In the genomic region with DNA sequence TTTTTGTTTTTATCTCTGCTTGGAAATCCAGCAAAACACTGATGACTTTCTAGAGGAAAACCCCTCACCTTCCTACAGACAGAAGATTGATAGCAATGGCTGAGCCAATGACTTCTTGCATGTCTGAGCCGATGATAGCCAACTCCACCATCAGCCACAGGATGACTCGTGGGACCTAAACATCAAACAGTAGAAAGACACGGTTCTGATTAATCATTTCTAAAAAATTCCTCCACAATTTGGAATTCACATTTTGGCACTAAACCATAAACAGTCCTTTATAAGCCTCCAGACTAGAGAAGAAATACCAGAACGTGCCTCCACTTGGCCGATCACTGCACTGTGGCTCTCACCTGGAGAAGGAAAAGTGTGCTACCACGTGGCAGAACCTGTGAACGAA, we compare ENCODE assay signal across 20 cellular contexts. TPM values are rescaled to one million over a fixed set of nuclear protein-coding genes. Genes with fewer than 3 reads are reported as not detected.
DNase-seq lines count a peak whose midpoint lies in the region; TF ChIP-seq lines count a peak whose summit lies in the region.
"Had no signal": no experiment of that assay in that cellular context is flagged by ENCODE, and none has a peak within 500 bp of the region (broad histone marks: within the 10 kb centered on the region; RNA-seq: fewer than 3 reads in every experiment).

No MANE protein-coding gene starts in this region.

- no peak overlapping the region for H3K4me2 ChIP-seq in mammary epithelial cell (ENCODE audit: insufficient read depth, low read depth, low read length)
- H3K4me2 ChIP-seq: BLaER1 had no signal

- no peak for TF ChIP-seq CTCF in mammary epithelial cell (conservative IDR thresholded peaks at IDR 0.05 in 1 of 2, IDR thresholded peaks at IDR 0.05 in 1 of 2; ENCODE audit: extremely low read depth in 1 of 2, insufficient read depth in 1 of 2, low read depth in 1 of 2, low read length in 2 of 2)
- TF ChIP-seq CTCF in MCF 10A (IDR thresholded peaks at IDR 0.05; ENCODE audit: unreplicated experiment): no peak
- no peak for TF ChIP-seq CTCF in astrocyte of the cerebellum (IDR thresholded peaks at IDR 0.05; ENCODE audit: low read depth, low read length, missing control alignments)
- no peak for TF ChIP-seq CTCF in GM10266 (IDR thresholded peaks at IDR 0.05; ENCODE audit: control insufficient read depth, insufficient read depth, low read depth, missing control alignments)

- H3K4me1 Mint-ChIP-seq in MCF 10A (ENCODE audit: insufficient read depth, unreplicated experiment): no peaks in the 10 kb centered on the region
- H3K4me1 Mint-ChIP-seq in stimulated activated naive CD8-positive, alpha-beta T cell treated with anti-CD3 and anti-CD28 coated beads, Interleukin-15, Interleukin-2, amounts not matched to agents 100 ng/mL and 50 ng/mL, for 24 hours (ENCODE audit: low read depth): peaks cover 18% of the 10 kb centered on the region
- H3K4me1 Mint-ChIP-seq: central memory CD8-positive, alpha-beta T cell had no signal

- BruUV-seq in mammary epithelial cell (replicated peaks; lab: Mats Ljungman, UMichigan): no TSS peak
- BruUV-seq in MCF 10A (replicated peaks; lab: Mats Ljungman, UMichigan): no TSS peak

- no peaks in the 10 kb centered on the region for H3K27me3 ChIP-seq in mammary epithelial cell (ENCODE audit: insufficient read depth, low read length)
- H3K27me3 ChIP-seq: BLaER1 had no signal

- in situ Hi-C loops in mammary epithelial cell (cut with MboI; ENCODE audit: low sequenced_read_pairs in 2 of 2): no loop called here
- in situ Hi-C loops in astrocyte of the cerebellum (cut with HindIII; ENCODE audit: low sequenced_read_pairs): no loop called here

- CTCF ChIA-PET in mammary epithelial cell (lab: Charles Lee; ENCODE audit: low non-redundant PET) (no interaction called here), MCF 10A (lab: Yijun Ruan, JAX) (no interaction called here)

- H3K4me3 ChIP-seq in mammary epithelial cell (replicated peaks in 1 of 3; ENCODE audit: insufficient read depth in 1 of 3, low read depth in 2 of 3, low read length in 3 of 3) (no peak overlapping the region), astrocyte of the cerebellum (ENCODE audit: low read depth, low read length) (no peak overlapping the region)
- H3K4me3 ChIP-seq: BLaER1 had no signal

- no peaks in the 10 kb centered on the region for H3K9me3 ChIP-seq in mammary epithelial cell (replicated peaks; ENCODE audit: insufficient read depth, low read length)
- H3K9me3 ChIP-seq: BLaER1 had no signal

- no peak overlapping the region for H3K9ac ChIP-seq in mammary epithelial cell (ENCODE audit: insufficient read depth, low read length)
- H3K9ac ChIP-seq: BLaER1 had no signal

- DNase-seq in mammary epithelial cell: peak; percentile 76
- DNase-seq in MCF 10A (ENCODE audit: unreplicated experiment): no peak
- peak; percentile 58 for DNase-seq in HS-5 (ENCODE audit: low read depth)
- DNase-seq in astrocyte of the cerebellum (ENCODE audit: low read depth): peak; percentile 16
- DNase-seq in NCI-H146 treated with DMSO at 0.1 percent for 48 hours (lab: John Stamatoyannopoulos, UW; ENCODE audit: unreplicated experiment): no peak
- DNase-seq in NCI-H1048 (lab: John Stamatoyannopoulos, UW): no peak
- no peak for DNase-seq in GM10266 (ENCODE audit: extremely low spot score)
- DNase-seq: activated CD4-positive, alpha-beta T cell treated with anti-CD3 and anti-CD28 coated beads, Interleukin-2, amount 50 U/mL, for 1 hour; activated gamma-delta T cell treated with Interleukin-2 at 50 U/mL for 16 hours; glutamatergic neuron; NCI-H2029 treated with DMSO at 0.1 percent for 48 hours; NCI-H69; RPMI8226; T1000 had no signal

- no peak overlapping the region for H2AFZ ChIP-seq in mammary epithelial cell (ENCODE audit: low read depth, low read length)

- peaks cover 83% of the 10 kb centered on the region for H3K36me3 Mint-ChIP-seq in MCF 10A (ENCODE audit: insufficient read depth, unreplicated experiment)
- H3K36me3 Mint-ChIP-seq in stimulated activated naive CD8-positive, alpha-beta T cell treated with anti-CD3 and anti-CD28 coated beads, Interleukin-15, Interleukin-2, amounts not matched to agents 100 ng/mL and 50 ng/mL, for 24 hours (ENCODE audit: low read depth): peaks cover 61% of the 10 kb centered on the region

- intact Hi-C loops in mammary epithelial cell (cut with micrococcal nuclease) (no loop called here), MCF 10A (cut with micrococcal nuclease) (no loop called here)

- H3K27ac Mint-ChIP-seq in MCF 10A (ENCODE audit: low read depth, unreplicated experiment): no peak overlapping the region
- peak overlapping the region; percentile 46 for H3K27ac Mint-ChIP-seq in stimulated activated naive CD8-positive, alpha-beta T cell treated with anti-CD3 and anti-CD28 coated beads, Interleukin-15, Interleukin-2, amounts not matched to agents 100 ng/mL and 50 ng/mL, for 24 hours

- no peaks in the 10 kb centered on the region for H3K79me2 ChIP-seq in mammary epithelial cell (ENCODE audit: insufficient read depth, low read length)

- no peak overlapping the region for H3K27ac ChIP-seq in mammary epithelial cell (ENCODE audit: insufficient read depth, low read depth, low read length)
- H3K27ac ChIP-seq: BLaER1 had no signal

- dilution Hi-C loops in mammary epithelial cell (cut with HindIII; ENCODE audit: low sequenced_read_pairs): no loop called here

- no peak overlapping the region for H3K4me3 Mint-ChIP-seq in MCF 10A (ENCODE audit: unreplicated experiment)
- no peak overlapping the region for H3K4me3 Mint-ChIP-seq in stimulated activated naive CD8-positive, alpha-beta T cell treated with anti-CD3 and anti-CD28 coated beads, Interleukin-15, Interleukin-2, amounts not matched to agents 100 ng/mL and 50 ng/mL, for 24 hours
- H3K4me3 Mint-ChIP-seq: central memory CD8-positive, alpha-beta T cell had no signal

- POLR2A ChIA-PET in MCF 10A (lab: Yijun Ruan, JAX): no interaction called here

- H3K36me3 ChIP-seq in mammary epithelial cell (ENCODE audit: insufficient read depth, low read length): peaks cover 9% of the 10 kb centered on the region

- H3K9me3 Mint-ChIP-seq in MCF 10A (ENCODE audit: unreplicated experiment): no peaks in the 10 kb centered on the region
- no peaks in the 10 kb centered on the region for H3K9me3 Mint-ChIP-seq in stimulated activated naive CD8-positive, alpha-beta T cell treated with anti-CD3 and anti-CD28 coated beads, Interleukin-15, Interleukin-2, amounts not matched to agents 100 ng/mL and 50 ng/mL, for 24 hours
- H3K9me3 Mint-ChIP-seq: central memory CD8-positive, alpha-beta T cell had no signal

- H3K4me1 ChIP-seq in mammary epithelial cell (ENCODE audit: insufficient read depth, low read length): peaks cover 6% of the 10 kb centered on the region
- H3K4me1 ChIP-seq: BLaER1 had no signal

- no peaks in the 10 kb centered on the region for H3K27me3 Mint-ChIP-seq in MCF 10A (ENCODE audit: insufficient read depth, unreplicated experiment)
- no peaks in the 10 kb centered on the region for H3K27me3 Mint-ChIP-seq in stimulated activated naive CD8-positive, alpha-beta T cell treated with anti-CD3 and anti-CD28 coated beads, Interleukin-15, Interleukin-2, amounts not matched to agents 100 ng/mL and 50 ng/mL, for 24 hours
- H3K27me3 Mint-ChIP-seq: central memory CD8-positive, alpha-beta T cell had no signal

- 38% methylated on average over 7 of the region's 7 CpGs for WGBS in mammary epithelial cell (ENCODE audit: low coverage, missing lambda C conversion rate)

- no peaks in the 10 kb centered on the region for H4K20me1 ChIP-seq in mammary epithelial cell (ENCODE audit: insufficient read depth, low read length)

RNA-seq across cellular contexts. Expression of a gene that starts 25.9 kb away (rescaled TPM):
- total RNA-seq in mammary epithelial cell: 10 to 100 TPM; 42.5 to 56.3 TPM
- polyA plus RNA-seq in mammary epithelial cell: 23.9 TPM
- polyA minus RNA-seq in mammary epithelial cell: 143 TPM
- 45.6 and 60.9 TPM in 2 replicates for total RNA-seq in MCF 10A (2022)

RNA-seq across cellular contexts. Expression of a gene that starts 47.9 kb away (rescaled TPM):
- 10 to 100 TPM; 40.8 to 54.9 TPM for total RNA-seq in mammary epithelial cell
- 34.7 TPM for polyA plus RNA-seq in mammary epithelial cell
- 54.0 TPM for polyA minus RNA-seq in mammary epithelial cell
- 60.5 and 65.8 TPM in 2 replicates for total RNA-seq in MCF 10A (2022)

RNA-seq across cellular contexts. Expression of a gene that starts 47.9 kb away (rescaled TPM):
- total RNA-seq in mammary epithelial cell: not detected
- polyA plus RNA-seq in mammary epithelial cell: not detected
- not detected for polyA minus RNA-seq in mammary epithelial cell
- total RNA-seq in MCF 10A (2022): not detected in 2 replicates
- total RNA-seq: mononuclear cell, subcutaneous adipose tissue had no signal
- polyA plus RNA-seq: keratinocyte had no signal

Comparison
In these comparisons a context has a peak if more than half of its experiments do, and no peak if none do; other contexts are left out.
1. DNase-seq: peak in mammary epithelial cell (single experiment), HS-5 (single experiment) and astrocyte of the cerebellum (single experiment); none in MCF 10A (single experiment), NCI-H146 treated with DMSO at 0.1 percent for 48 hours (single experiment), NCI-H1048 (single experiment) and GM10266 (single experiment).